18 cellular contexts compared by ENCODE assay signal in the genomic region with DNA sequence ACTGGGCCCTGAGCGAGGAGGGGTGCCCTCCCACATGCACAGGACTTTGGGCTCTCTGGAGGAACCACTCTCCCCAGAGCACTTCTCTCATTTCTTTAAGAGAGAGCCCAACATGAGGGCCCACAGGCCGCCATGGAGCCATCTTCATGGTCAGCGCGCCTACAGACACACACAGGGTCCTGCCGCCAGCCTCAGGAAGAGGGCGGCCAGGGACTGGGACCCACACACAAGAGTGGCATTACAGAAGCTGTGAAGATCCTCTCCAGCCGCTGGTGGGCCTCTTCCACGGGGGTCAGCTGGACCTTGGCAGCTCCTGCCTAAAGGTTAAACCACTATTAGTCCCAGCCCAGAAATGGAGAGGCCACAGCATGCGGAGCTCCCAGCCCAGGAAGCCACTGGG.
"Had no signal": no experiment of that assay in that cellular context is flagged by ENCODE, and none has a peak within 500 bp of the region (broad histone marks: within the 10 kb centered on the region; RNA-seq: fewer than 3 reads in every experiment).

No MANE protein-coding gene starts in this region.

- H3K27ac ChIP-seq: foreskin keratinocyte, right lobe of liver, vagina had no signal

- H3K4me1 Mint-ChIP-seq: mesothelial cell of epicardium had no signal

- ATAC-seq: activated CD8-positive, alpha-beta memory T cell treated with anti-CD3 and anti-CD28 coated beads, Interleukin-2, amount 10 ng/mL, durations not matched to agents 7 days and 5 days; foreskin keratinocyte; stimulated activated naive CD8-positive, alpha-beta T cell treated with anti-CD3 and anti-CD28 coated beads, Interleukin-15, amount 100 ng/mL, for 72 hours had no signal

- H3K4me3 Mint-ChIP-seq: activated CD8-positive, alpha-beta memory T cell treated with anti-CD3 and anti-CD28 coated beads, Interleukin-2, amount 10 ng/mL, durations not matched to agents 7 days and 5 days; activated T-cell treated with anti-CD3 and anti-CD28 coated beads, Interleukin-2, amount 50 U/mL, for 24 hours; mesothelial cell of epicardium; stimulated activated naive CD8-positive, alpha-beta T cell treated with anti-CD3 and anti-CD28 coated beads, Interleukin-15, amount 100 ng/mL, for 72 hours had no signal

- H3K27me3 Mint-ChIP-seq: activated CD8-positive, alpha-beta memory T cell treated with anti-CD3 and anti-CD28 coated beads, Interleukin-2, amount 10 ng/mL, durations not matched to agents 7 days and 5 days; activated T-cell treated with anti-CD3 and anti-CD28 coated beads, Interleukin-2, amount 50 U/mL, for 24 hours; progenitor cell of endocrine pancreas; stimulated activated naive CD8-positive, alpha-beta T cell treated with anti-CD3 and anti-CD28 coated beads, Interleukin-15, amount 100 ng/mL, for 72 hours had no signal

- H3K9me3 Mint-ChIP-seq: activated T-cell treated with anti-CD3 and anti-CD28 coated beads, Interleukin-2, amount 50 U/mL, for 24 hours; mesothelial cell of epicardium; stimulated activated naive CD8-positive, alpha-beta T cell treated with anti-CD3 and anti-CD28 coated beads, Interleukin-15, amount 100 ng/mL, for 72 hours had no signal

- H3K36me3 Mint-ChIP-seq: activated CD8-positive, alpha-beta memory T cell treated with anti-CD3 and anti-CD28 coated beads, Interleukin-2, amount 10 ng/mL, durations not matched to agents 7 days and 5 days; mesothelial cell of epicardium had no signal

- DNase-seq: activated CD4-positive, alpha-beta T cell treated with anti-CD3 and anti-CD28 coated beads for 1 hour; activated CD4-positive, alpha-beta T cell treated with anti-CD3 and anti-CD28 coated beads, Interleukin-2, amount 50 U/mL, for 48 hours; activated CD8-positive, alpha-beta memory T cell treated with anti-CD3 and anti-CD28 coated beads, Interleukin-2, amount 10 ng/mL, durations not matched to agents 7 days and 5 days; activated gamma-delta T cell; activated T-cell treated with anti-CD3 and anti-CD28 coated beads, Interleukin-2, amount 50 U/mL, for 24 hours; effector CD4-positive, alpha-beta T cell; foreskin keratinocyte; head of caudate nucleus; spleen; stimulated activated CD4-positive, alpha-beta T cell treated with anti-CD3 and anti-CD28 coated beads, Interleukin-2, amount 100 ng/mL, for 24 hours; stimulated activated naive CD8-positive, alpha-beta T cell treated with anti-CD3 and anti-CD28 coated beads, Interleukin-15, amount 100 ng/mL, for 72 hours; T-helper 9 cell had no signal

- H3K27me3 ChIP-seq: ascending aorta, colonic mucosa, foreskin keratinocyte, right lobe of liver, spleen, vagina had no signal

- H3K4me3 ChIP-seq: ascending aorta, colonic mucosa, right lobe of liver, spleen, vagina had no signal

- H3K27ac Mint-ChIP-seq: mesothelial cell of epicardium; stimulated activated naive CD8-positive, alpha-beta T cell treated with anti-CD3 and anti-CD28 coated beads, Interleukin-15, amount 100 ng/mL, for 72 hours had no signal

- H3K4me1 ChIP-seq: foreskin keratinocyte had no signal

- H3K9me3 ChIP-seq: ascending aorta, colonic mucosa, right lobe of liver, spleen, vagina had no signal
